ENCODE assay signal across 26 cellular contexts in the genomic region with DNA sequence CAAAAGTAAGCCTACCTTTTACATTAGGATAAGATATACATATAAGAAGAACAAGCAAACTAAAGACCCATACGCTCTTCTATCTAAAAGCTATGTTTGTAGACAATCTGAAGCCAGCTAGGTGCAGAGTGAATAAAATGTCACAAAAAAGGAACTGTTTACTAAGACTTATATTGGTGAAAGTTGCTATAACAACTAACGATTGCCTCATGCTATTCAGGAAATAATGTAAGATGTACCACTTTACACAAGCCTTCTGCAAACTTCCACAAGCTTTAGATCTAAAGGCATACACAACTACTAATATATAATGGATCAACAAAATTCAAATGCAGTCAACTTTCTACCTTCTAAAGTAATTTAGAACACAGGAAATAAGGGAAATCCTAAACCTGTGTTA.
A peak's percentile ranks its signal among the peaks of the same experiment; 100 is the strongest.
DNase-seq lines count a peak whose midpoint lies in the region; ATAC-seq and TF ChIP-seq lines count a peak whose summit lies in the region.
"Had no signal": no experiment of that assay in that cellular context is flagged by ENCODE, and none has a peak within 500 bp of the region (broad histone marks: within the 10 kb centered on the region; RNA-seq: fewer than 3 reads in every experiment).

No MANE protein-coding gene starts in this region.

- intact Hi-C loops in lower leg skin (cut with DNase I; ENCODE audit: low total_unique reads), result no loop called here

- TF ChIP-seq CTCF in NB4 (IDR thresholded peaks at IDR 0.05; ENCODE audit: low read depth, low read length) (no peak), lower leg skin (IDR thresholded peaks at IDR 0.05) (no peak)

- DNase-seq in NOMO-1 treated with DMSO at 0.1 percent for 48 hours (lab: John Stamatoyannopoulos, UW; ENCODE audit: unreplicated experiment) (peak; percentile 78), NOMO-1 treated with dmso at 0.1 percent for 144 hours (lab: John Stamatoyannopoulos, UW; ENCODE audit: unreplicated experiment) (no peak), NB4 (ENCODE audit: low read depth) (peak; percentile 80), UCSD-AML1 (lab: John Stamatoyannopoulos, UW; ENCODE audit: unreplicated experiment) (no peak), lower leg skin (ENCODE audit: low spot score in 2 of 2) (no peak)
- no peak for DNase-seq in central memory CD8-positive, alpha-beta T cell (ENCODE audit: low spot score in 2 of 2)
- DNase-seq: 8988T; activated CD4-positive, alpha-beta memory T cell treated with anti-CD3 and anti-CD28 coated beads for 36 hours; activated effector memory CD4-positive, alpha-beta T cell treated with Interleukin-2 at 50 U/mL for 16 hours; activated naive CD8-positive, alpha-beta T cell treated with anti-CD3 and anti-CD28 coated beads for 36 hours; central memory CD4-positive, alpha-beta T cell; DND-41; HCEC 1CT; heart right ventricle; IMR-90; mesendoderm; NCI-H1436 treated with DMSO at 0.1 percent for 48 hours; NCI-H2171; NCI-H524; stimulated activated CD4-positive, alpha-beta T cell treated with anti-CD3 and anti-CD28 coated beads, Interleukin-1b, Interleukin-23, amount 100 ng/mL, for 48 hours; T-helper 9 cell had no signal

- peaks cover 89% of the 10 kb centered on the region for H3K4me1 Mint-ChIP-seq in central memory CD8-positive, alpha-beta T cell
- H3K4me1 Mint-ChIP-seq in stimulated activated memory B cell treated with anti-CD40 and anti-IgM and Interleukin-4, amounts not matched to agents 10 μg/mL and 1 μg/mL and 100 μg/mL, for 72 hours, result peaks cover 88% of the 10 kb centered on the region

- H3K4me3 ChIP-seq in NB4 (ENCODE audit: low read depth, low read length), result no peak overlapping the region
- H3K4me3 ChIP-seq in lower leg skin (ENCODE audit: low read depth, poor library complexity, severe bottlenecking), result no peak overlapping the region
- H3K4me3 ChIP-seq: heart right ventricle, skin epidermis had no signal

- H3K36me3 Mint-ChIP-seq in central memory CD8-positive, alpha-beta T cell (ENCODE audit: insufficient read depth), result no peaks in the 10 kb centered on the region
- H3K36me3 Mint-ChIP-seq in stimulated activated memory B cell treated with anti-CD40 and anti-IgM and Interleukin-4, amounts not matched to agents 10 μg/mL and 1 μg/mL and 100 μg/mL, for 72 hours, result peaks cover 6% of the 10 kb centered on the region

- H3K4me3 Mint-ChIP-seq in central memory CD8-positive, alpha-beta T cell, result no peak overlapping the region
- no peak overlapping the region for H3K4me3 Mint-ChIP-seq in stimulated activated memory B cell treated with anti-CD40 and anti-IgM and Interleukin-4, amounts not matched to agents 10 μg/mL and 1 μg/mL and 100 μg/mL, for 72 hours
- H3K4me3 Mint-ChIP-seq: activated CD4-positive, alpha-beta memory T cell treated with anti-CD3 and anti-CD28 coated beads for 36 hours; activated naive CD8-positive, alpha-beta T cell treated with anti-CD3 and anti-CD28 coated beads for 36 hours had no signal

- no peak for TF ChIP-seq POLR2A in NB4 (IDR thresholded peaks at IDR 0.05; ENCODE audit: extremely low read depth, insufficient read length)
- TF ChIP-seq POLR2A in lower leg skin (IDR thresholded peaks at IDR 0.05), result no peak

- no peaks in the 10 kb centered on the region for H3K9me3 Mint-ChIP-seq in central memory CD8-positive, alpha-beta T cell
- peaks cover 3% of the 10 kb centered on the region for H3K9me3 Mint-ChIP-seq in stimulated activated memory B cell treated with anti-CD40 and anti-IgM and Interleukin-4, amounts not matched to agents 10 μg/mL and 1 μg/mL and 100 μg/mL, for 72 hours

- peak overlapping the region; percentile 39 for H3K27ac Mint-ChIP-seq in central memory CD8-positive, alpha-beta T cell (ENCODE audit: low read depth)
- H3K27ac Mint-ChIP-seq in stimulated activated memory B cell treated with anti-CD40 and anti-IgM and Interleukin-4, amounts not matched to agents 10 μg/mL and 1 μg/mL and 100 μg/mL, for 72 hours, result peak overlapping the region; percentile 10
- H3K27ac Mint-ChIP-seq: activated CD4-positive, alpha-beta memory T cell treated with anti-CD3 and anti-CD28 coated beads for 36 hours; activated naive CD8-positive, alpha-beta T cell treated with anti-CD3 and anti-CD28 coated beads for 36 hours had no signal

- 71 to 73% methylated on average over 2 of the region's 2 CpGs for WGBS in lower leg skin, 2 donors

- no peak for ATAC-seq in central memory CD8-positive, alpha-beta T cell (replicated peaks; ENCODE audit: extremely low read depth, poor library complexity, severe bottlenecking)
- no peak for ATAC-seq in stimulated activated memory B cell treated with anti-CD40 and anti-IgM and Interleukin-4, amounts not matched to agents 10 μg/mL and 1 μg/mL and 100 μg/mL, for 72 hours
- no peak for ATAC-seq in GM19452 (IDR thresholded peaks at IDR 0.05; ENCODE audit: unreplicated experiment)
- ATAC-seq: activated CD4-positive, CD25-positive, alpha-beta regulatory T cell treated with anti-CD3 and anti-CD28 coated beads, Interleukin-2, amount 50 U/mL, for 24 hours; heart right ventricle; SK-N-SH treated with all-trans-retinoic acid at 6 μM for 48 hours had no signal

- H3K27me3 Mint-ChIP-seq in central memory CD8-positive, alpha-beta T cell, result no peaks in the 10 kb centered on the region
- no peaks in the 10 kb centered on the region for H3K27me3 Mint-ChIP-seq in stimulated activated memory B cell treated with anti-CD40 and anti-IgM and Interleukin-4, amounts not matched to agents 10 μg/mL and 1 μg/mL and 100 μg/mL, for 72 hours
- H3K27me3 Mint-ChIP-seq: activated CD4-positive, alpha-beta memory T cell treated with anti-CD3 and anti-CD28 coated beads for 36 hours; activated naive CD8-positive, alpha-beta T cell treated with anti-CD3 and anti-CD28 coated beads for 36 hours had no signal

Comparison
In these comparisons a context has a peak if more than half of its experiments do, and no peak if none do; other contexts are left out.
1. DNase-seq: peak in NOMO-1 treated with DMSO at 0.1 percent for 48 hours (single experiment) and NB4 (single experiment); none in NOMO-1 treated with dmso at 0.1 percent for 144 hours (single experiment), central memory CD8-positive, alpha-beta T cell (0 of 2), UCSD-AML1 (single experiment) and lower leg skin (0 of 2).